ENCODE assay signal across 9 cellular contexts in the genomic region with DNA sequence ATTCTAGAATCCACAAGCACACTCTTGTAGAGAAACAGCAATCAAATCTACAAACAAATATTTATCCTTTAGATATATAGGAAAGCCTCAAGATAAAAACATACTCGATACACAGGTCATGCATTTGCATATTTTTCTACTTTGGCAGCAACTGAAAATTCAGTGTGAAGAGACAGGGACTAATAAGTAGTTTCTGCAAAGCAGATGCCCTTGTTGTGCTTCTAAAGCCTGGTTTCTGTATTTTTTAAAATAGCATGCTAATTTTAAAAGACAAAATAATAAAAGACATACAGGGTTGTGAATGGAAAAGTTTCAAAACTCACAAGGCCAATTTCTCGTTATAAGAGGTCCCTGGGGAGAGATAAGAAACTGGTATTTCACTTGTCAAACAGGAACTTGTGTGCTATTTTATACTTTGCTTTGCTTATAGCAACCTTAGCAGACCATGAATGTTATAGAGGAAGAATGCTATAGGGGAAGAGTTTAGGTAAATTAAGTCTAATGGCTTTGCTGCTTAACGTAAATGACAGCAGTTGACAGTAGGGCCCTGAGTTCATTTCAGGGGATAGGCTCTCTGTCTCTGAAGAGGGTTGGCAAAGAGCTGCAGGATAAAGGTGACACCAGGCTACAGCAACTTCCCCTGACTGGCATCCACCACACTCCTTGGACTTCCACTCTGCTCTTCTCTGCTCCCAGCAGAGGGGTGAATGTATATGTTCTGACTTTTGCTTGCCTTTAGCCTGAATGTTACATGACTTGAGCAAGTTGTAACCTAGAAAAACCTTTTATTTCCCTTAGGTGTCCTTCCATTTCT. TPM values are rescaled to one million over a fixed set of nuclear protein-coding genes. Genes with fewer than 3 reads are reported as not detected.
DNase-seq lines count a peak whose midpoint lies in the region; ATAC-seq and FAIRE-seq lines count a peak whose summit lies in the region.
"Had no signal": no experiment of that assay in that cellular context is flagged by ENCODE, and none has a peak within 500 bp of the region (broad histone marks: within the 10 kb centered on the region; RNA-seq: fewer than 3 reads in every experiment).

No MANE protein-coding gene starts in this region.

- H3K4me1 Mint-ChIP-seq in memory B cell, result peaks cover 11% of the 10 kb centered on the region

- FAIRE-seq in GM19239 (lab: Jason Lieb, UNC), result peak; percentile 89

- peaks cover 2% of the 10 kb centered on the region for H3K36me3 Mint-ChIP-seq in memory B cell

- H3K9me3 Mint-ChIP-seq in memory B cell, result peaks cover 2% of the 10 kb centered on the region

- no peak overlapping the region for H3K27ac Mint-ChIP-seq in memory B cell

- H3K36me3 ChIP-seq in H7 (replicated peaks; ENCODE audit: control insufficient read depth, insufficient read depth, low read length), result no peaks in the 10 kb centered on the region
- H3K36me3 ChIP-seq: neutrophil had no signal

- H3K4me3 Mint-ChIP-seq in memory B cell, result no peak overlapping the region

- H3K27me3 ChIP-seq in H7 (ENCODE audit: control insufficient read depth, insufficient read depth, low read length), result no peaks in the 10 kb centered on the region
- H3K27me3 ChIP-seq: neutrophil had no signal

- no peak overlapping the region for H3K4me3 ChIP-seq in H7 (ENCODE audit: insufficient read depth, low read depth, low read length)

- peak; percentile 86 for ATAC-seq in HG02759 (IDR thresholded peaks at IDR 0.05; ENCODE audit: unreplicated experiment)
- peak; percentile 92 for ATAC-seq in HG03571 (IDR thresholded peaks at IDR 0.05; ENCODE audit: unreplicated experiment)
- peak; percentile 90 for ATAC-seq in memory B cell (ENCODE audit: low read depth)

- peak; percentile 7 for DNase-seq in GM19239 (ENCODE audit: insufficient read length, low spot score)
- DNase-seq in memory B cell (ENCODE audit: low spot score in 2 of 2), result no peak
- DNase-seq in H7, result no peak
- no peak for DNase-seq in DMS153 treated with DMSO at 0.1 percent for 48 hours (lab: John Stamatoyannopoulos, UW; ENCODE audit: unreplicated experiment)
- DNase-seq in NCI-H1694 treated with DMSO at 0.1 percent for 48 hours (lab: John Stamatoyannopoulos, UW), result no peak
- no peak for DNase-seq in D341Med (ENCODE audit: low spot score)

- peaks cover 38% of the 10 kb centered on the region for H3K27me3 Mint-ChIP-seq in memory B cell

RNA-seq across cellular contexts. Expression of a gene that starts 9.4 kb away (rescaled TPM):
- not detected in 2 replicates for total RNA-seq in H7 (2014; rRNA removed; shearing (Covaris generic))

RNA-seq across cellular contexts. Expression of a gene that starts 51.0 kb away (rescaled TPM):
- 0.07 TPM in 1 of 2 replicates, not detected in the other for total RNA-seq in H7 (2014; rRNA removed; shearing (Covaris generic))
